ENCODE assay signal across 8 cellular contexts in the genomic region with DNA sequence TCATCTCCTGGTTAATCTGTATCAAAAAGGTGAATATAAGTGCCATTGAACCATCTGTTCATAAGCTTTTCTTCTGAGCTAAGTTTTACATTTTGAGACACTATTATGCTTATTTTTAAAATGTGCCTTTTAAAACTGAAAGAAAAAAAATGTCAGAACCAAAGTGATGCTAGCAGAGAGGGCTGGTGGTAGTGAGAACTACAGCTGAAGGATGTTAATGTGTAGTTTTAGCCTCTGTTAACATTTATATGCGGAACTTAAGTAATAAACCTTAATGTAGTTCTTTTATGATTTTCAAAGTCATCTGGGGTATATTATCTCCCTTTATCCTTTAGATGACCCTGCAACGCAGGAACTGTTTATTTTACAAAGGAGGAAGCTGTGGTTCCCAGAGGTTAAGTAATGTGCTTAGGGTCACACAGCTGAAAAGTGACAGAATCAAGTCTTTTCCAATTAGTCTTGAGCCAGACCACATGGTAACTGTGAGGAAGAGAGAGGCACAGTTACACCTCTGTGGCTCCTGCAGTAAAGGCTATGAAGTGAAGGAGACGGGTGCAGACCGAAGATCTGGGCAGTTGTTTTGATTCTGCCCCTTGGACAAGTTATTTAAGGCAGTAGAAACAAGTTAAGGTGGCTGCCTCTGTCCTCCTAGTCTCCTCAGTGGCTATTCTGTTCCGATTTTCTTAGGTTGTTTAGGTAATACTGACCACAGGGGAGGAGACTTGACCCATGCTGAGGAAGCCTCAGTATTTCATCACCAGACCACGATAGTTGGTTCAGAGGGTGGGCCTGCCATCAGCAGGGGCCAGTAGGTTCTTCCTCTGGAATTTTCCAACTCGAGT. TPM values are rescaled to one million over a fixed set of nuclear protein-coding genes. Genes with fewer than 3 reads are reported as not detected.
DNase-seq lines count a peak whose midpoint lies in the region; ATAC-seq and TF ChIP-seq lines count a peak whose summit lies in the region.

No MANE protein-coding gene starts in this region.

- H3K27ac Mint-ChIP-seq in CD4-positive, CD25-positive, alpha-beta regulatory T cell = peak overlapping the region; percentile 74 to 84 (median 80)
- peak overlapping the region in 1 of 2 donors; percentile 48 for H3K27ac Mint-ChIP-seq in stimulated activated naive CD8-positive, alpha-beta T cell treated with anti-CD3 and anti-CD28 coated beads, Interleukin-15, amount 100 ng/mL, for 72 hours

- peaks cover 30% of the 10 kb centered on the region for H3K36me3 ChIP-seq in CD4-positive, CD25-positive, alpha-beta regulatory T cell (ENCODE audit: control insufficient read depth, insufficient read depth, low read length)
- H3K36me3 ChIP-seq in ascending aorta = no peaks in the 10 kb centered on the region

- H3K4me1 ChIP-seq in CD4-positive, CD25-positive, alpha-beta regulatory T cell (ENCODE audit: control insufficient read depth, insufficient read depth, low read length, poor library complexity, severe bottlenecking) = peaks cover 65% of the 10 kb centered on the region
- H3K4me1 ChIP-seq in ascending aorta = no peaks in the 10 kb centered on the region

- peaks cover 57 to 89% (median 78%) of the 10 kb centered on the region in 4 donors for H3K4me1 Mint-ChIP-seq in CD4-positive, CD25-positive, alpha-beta regulatory T cell
- peaks cover 74% of the 10 kb centered on the region for H3K4me1 Mint-ChIP-seq in stimulated activated naive CD8-positive, alpha-beta T cell treated with anti-CD3 and anti-CD28 coated beads, Interleukin-15, amount 100 ng/mL, for 72 hours

- TF ChIP-seq CTCF in fibroblast of mammary gland (conservative IDR thresholded peaks at IDR 0.05; ENCODE audit: control insufficient read depth, insufficient read depth, low read depth, low read length) (no peak), ascending aorta (IDR thresholded peaks at IDR 0.05) (no peak)

- H3K4me3 Mint-ChIP-seq in CD4-positive, CD25-positive, alpha-beta regulatory T cell = peak overlapping the region; percentile 11 to 71 (median 40)
- H3K4me3 Mint-ChIP-seq in stimulated activated naive CD8-positive, alpha-beta T cell treated with anti-CD3 and anti-CD28 coated beads, Interleukin-15, amount 100 ng/mL, for 72 hours = peak overlapping the region; percentile 25 to 56

- peak overlapping the region; percentile 59 for H3K27ac ChIP-seq in CD4-positive, CD25-positive, alpha-beta regulatory T cell (ENCODE audit: insufficient read depth, low read length, poor library complexity, severe bottlenecking)
- no peak overlapping the region for H3K27ac ChIP-seq in ascending aorta

- H3K36me3 Mint-ChIP-seq in CD4-positive, CD25-positive, alpha-beta regulatory T cell = peaks cover 24% of the 10 kb centered on the region

- peaks cover 0 to 2% (median 0%) of the 10 kb centered on the region in 7 donors for H3K9me3 Mint-ChIP-seq in CD4-positive, CD25-positive, alpha-beta regulatory T cell
- peaks cover 6 to 12% of the 10 kb centered on the region in 2 donors for H3K9me3 Mint-ChIP-seq in stimulated activated naive CD8-positive, alpha-beta T cell treated with anti-CD3 and anti-CD28 coated beads, Interleukin-15, amount 100 ng/mL, for 72 hours

- H3K4me3 ChIP-seq in CD4-positive, CD25-positive, alpha-beta regulatory T cell (ENCODE audit: low read depth, low read length) = peak overlapping the region; percentile 48
- H3K4me3 ChIP-seq in fibroblast of mammary gland (ENCODE audit: control insufficient read depth, low read depth, low read length) (no peak overlapping the region), ascending aorta (no peak overlapping the region)

- intact Hi-C loops in ascending aorta (cut with DNase I) = no loop called here

- peak in 1 of 3 donors; percentile 45 for DNase-seq in CD4-positive, CD25-positive, alpha-beta regulatory T cell
- DNase-seq in NCI-H524 treated with DMSO at 0.1 percent for 48 hours (lab: John Stamatoyannopoulos, UW) (peak; percentile 27), fibroblast of mammary gland (ENCODE audit: low read depth) (peak; percentile 72), NCI-H82 (lab: John Stamatoyannopoulos, UW) (no peak), ascending aorta (ENCODE audit: low spot score in 2 of 2) (no peak)
- DNase-seq in stimulated activated naive CD8-positive, alpha-beta T cell treated with anti-CD3 and anti-CD28 coated beads, Interleukin-15, amount 100 ng/mL, for 72 hours = no peak
- no peak for DNase-seq in stimulated activated CD4-positive, alpha-beta T cell treated with anti-CD3 and anti-CD28 coated beads, Interleukin-2, amount 100 ng/mL, for 48 hours

- H3K27me3 Mint-ChIP-seq in CD4-positive, CD25-positive, alpha-beta regulatory T cell = no peaks in the 10 kb centered on the region
- H3K27me3 Mint-ChIP-seq in stimulated activated naive CD8-positive, alpha-beta T cell treated with anti-CD3 and anti-CD28 coated beads, Interleukin-15, amount 100 ng/mL, for 72 hours = no peaks in the 10 kb centered on the region

- peak; percentile 21 to 33 for ATAC-seq in CD4-positive, CD25-positive, alpha-beta regulatory T cell (ENCODE audit: low read depth in 2 of 2)
- ATAC-seq in GM21529 (IDR thresholded peaks at IDR 0.05; ENCODE audit: unreplicated experiment) = peak; percentile 77
- ATAC-seq in stimulated activated naive CD8-positive, alpha-beta T cell treated with anti-CD3 and anti-CD28 coated beads, Interleukin-15, amount 100 ng/mL, for 72 hours = peak; percentile 79

- H3K27me3 ChIP-seq in CD4-positive, CD25-positive, alpha-beta regulatory T cell (ENCODE audit: control insufficient read depth, insufficient read depth, low read length) = no peaks in the 10 kb centered on the region
- H3K27me3 ChIP-seq in ascending aorta = no peaks in the 10 kb centered on the region

- no peaks in the 10 kb centered on the region for H3K9me3 ChIP-seq in CD4-positive, CD25-positive, alpha-beta regulatory T cell (ENCODE audit: control insufficient read depth in 2 of 2, low read length in 2 of 2)
- H3K9me3 ChIP-seq in ascending aorta = no peaks in the 10 kb centered on the region

RNA-seq across cellular contexts. Expression of a gene that starts 23.9 kb away (rescaled TPM):
- total RNA-seq in CD4-positive, CD25-positive, alpha-beta regulatory T cell = 252 TPM
- 100 to 1,000 TPM; 145 to 216 (median 195) TPM for polyA plus RNA-seq in CD4-positive, CD25-positive, alpha-beta regulatory T cell
- 11.4 TPM for total RNA-seq in ascending aorta

Comparison
In these comparisons a context has a peak if more than half of its experiments do, and no peak if none do; other contexts are left out.
1. ATAC-seq: peak in every context shown above with its lines; median percentile 79 in stimulated activated naive CD8-positive, alpha-beta T cell treated with anti-CD3 and anti-CD28 coated beads, Interleukin-15, amount 100 ng/mL, for 72 hours; 77 in GM21529; 27 in CD4-positive, CD25-positive, alpha-beta regulatory T cell.
2. DNase-seq: peak in NCI-H524 treated with DMSO at 0.1 percent for 48 hours (single experiment) and fibroblast of mammary gland (single experiment); none in stimulated activated naive CD8-positive, alpha-beta T cell treated with anti-CD3 and anti-CD28 coated beads, Interleukin-15, amount 100 ng/mL, for 72 hours (0 of 2), stimulated activated CD4-positive, alpha-beta T cell treated with anti-CD3 and anti-CD28 coated beads, Interleukin-2, amount 100 ng/mL, for 48 hours (0 of 2), NCI-H82 (single experiment) and ascending aorta (0 of 2).
3. RNA of a gene that starts 23.9 kb away (total RNA-seq): 252 TPM in CD4-positive, CD25-positive, alpha-beta regulatory T cell (single experiment); 11.4 TPM in ascending aorta (single experiment); every median in the first group is over 10 times any median in the second.